Comparison of ENCODE assay signal across 19 cellular contexts in the genomic region with DNA sequence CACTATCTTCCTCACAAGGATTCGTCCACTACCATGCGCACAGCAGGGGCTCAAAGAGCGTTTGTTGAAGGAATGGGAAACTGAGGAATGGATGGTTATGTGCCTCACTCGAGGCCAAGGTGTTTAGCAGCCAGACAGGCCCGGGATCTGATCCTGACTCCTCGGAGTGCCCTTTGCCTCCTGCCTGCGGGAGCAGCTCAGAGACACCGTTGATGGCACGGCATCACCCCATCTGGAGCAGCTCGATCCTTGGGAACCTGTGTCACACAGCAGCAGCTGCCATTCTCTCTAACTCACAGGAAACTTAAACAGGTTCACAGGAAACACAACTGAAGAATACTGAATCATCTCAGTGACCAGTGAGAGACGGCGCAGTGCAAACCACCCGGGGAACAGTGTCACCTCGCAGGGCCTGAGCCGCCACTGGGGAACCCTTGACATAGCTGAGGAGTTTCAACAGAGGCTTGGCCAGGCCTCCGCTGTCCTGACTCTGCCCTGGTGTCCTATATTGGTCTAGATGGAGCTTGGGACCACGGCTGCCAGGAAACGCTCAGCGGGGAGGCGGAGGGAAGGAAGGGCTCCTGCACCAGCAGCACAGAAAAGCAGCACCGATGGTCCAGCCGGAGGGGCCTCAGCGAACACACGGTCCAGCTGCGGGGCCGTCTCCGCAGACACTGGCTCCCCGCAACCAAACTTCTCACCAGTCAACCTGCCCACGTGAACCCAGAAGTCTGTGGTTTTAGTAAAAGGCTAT.
DNase-seq lines count a peak whose midpoint lies in the region; FAIRE-seq and TF ChIP-seq lines count a peak whose summit lies in the region.
"Had no signal": no experiment of that assay in that cellular context is flagged by ENCODE, and none has a peak within 500 bp of the region (broad histone marks: within the 10 kb centered on the region; RNA-seq: fewer than 3 reads in every experiment).

No MANE protein-coding gene starts in this region.

- no peak for TF ChIP-seq POLR2A in spleen (IDR thresholded peaks at IDR 0.05)

- no peaks in the 10 kb centered on the region for H3K9me3 Mint-ChIP-seq in H9
- H3K9me3 Mint-ChIP-seq: CD8-positive, alpha-beta T cell had no signal

- peaks cover 16% of the 10 kb centered on the region for H3K27me3 Mint-ChIP-seq in H9 (ENCODE audit: low read depth)

- H3K56ac ChIP-seq in H9 (ENCODE audit: insufficient read length, low read depth, low read length), result no peak overlapping the region

- H3K4me3 ChIP-seq in BLaER1 (no peak overlapping the region), kidney (ENCODE audit: low read length in 2 of 2) (no peak overlapping the region), spleen (no peak overlapping the region)

- H3K4me3 Mint-ChIP-seq in H9, result no peak overlapping the region
- H3K4me3 Mint-ChIP-seq: B cell; CD14-positive monocyte; CD8-positive, alpha-beta T cell; HFFc6 had no signal

- H2AFZ ChIP-seq in H9 (ENCODE audit: low read length), result no peak overlapping the region

- H3K14ac ChIP-seq in H9 (ENCODE audit: insufficient read depth, low read length), result no peak overlapping the region; the same call in 1 of the 2 replicates

- H4K20me1 ChIP-seq in BLaER1 (no peaks in the 10 kb centered on the region; the same call in 1 of the 2 replicates), H9 (ENCODE audit: control insufficient read depth, insufficient read depth, insufficient read length) (no peaks in the 10 kb centered on the region)

- H3K27ac ChIP-seq in BLaER1, result no peak overlapping the region
- H3K27ac ChIP-seq in H9 (ENCODE audit: insufficient read length, low read depth, low read length), result no peak overlapping the region
- no peak overlapping the region for H3K27ac ChIP-seq in kidney (ENCODE audit: low read depth in 2 of 2, low read length in 2 of 2)
- H3K27ac ChIP-seq in spleen, result no peak overlapping the region

- no peaks in the 10 kb centered on the region for H3K79me1 ChIP-seq in H9 (ENCODE audit: insufficient read depth, low read depth, low read length, poor library complexity, severe bottlenecking)

- H4K5ac ChIP-seq in H9 (ENCODE audit: insufficient read length, low read depth, low read length), result no peak overlapping the region

- intact Hi-C loops in kidney (cut with DNase I), result no loop called here
- intact Hi-C loops in spleen (cut with DNase I; ENCODE audit: low total_unique reads), result no loop called here

- peak overlapping the region; percentile 13 for H3K18ac ChIP-seq in H9 (ENCODE audit: insufficient read length, low read depth, low read length)

- H3K4ac ChIP-seq in H9 (ENCODE audit: low read depth, low read length), result no peak overlapping the region

- H3K36me3 Mint-ChIP-seq in H9 (ENCODE audit: insufficient read depth in 1 of 3, low read depth in 3 of 3), result no peaks in the 10 kb centered on the region
- H3K36me3 Mint-ChIP-seq: CD14-positive monocyte; CD8-positive, alpha-beta T cell had no signal

- no peaks in the 10 kb centered on the region; a peak in 1 of 4 replicates for H3K4me1 Mint-ChIP-seq in H9
- H3K4me1 Mint-ChIP-seq: CD14-positive monocyte had no signal

- H3K27me3 ChIP-seq in BLaER1, result no peaks in the 10 kb centered on the region
- H3K27me3 ChIP-seq in H9 (ENCODE audit: insufficient read depth, low read length), result no peaks in the 10 kb centered on the region
- peaks cover 0 to 10% (median 0%) of the 10 kb centered on the region in 7 donors for H3K27me3 ChIP-seq in spleen (replicated peaks in 1 of 7)

- no peaks in the 10 kb centered on the region for H3K23me2 ChIP-seq in H9 (ENCODE audit: insufficient read length, low read depth, low read length, poor library complexity, severe bottlenecking)

- H3K79me2 ChIP-seq in H9 (ENCODE audit: insufficient read depth, low read length), result no peaks in the 10 kb centered on the region

- H2BK5ac ChIP-seq in H9 (ENCODE audit: insufficient read length, low read length), result no peak overlapping the region

- H2BK120ac ChIP-seq in H9 (ENCODE audit: low read depth, low read length, poor library complexity, severe bottlenecking), result no peak overlapping the region

- H3K4me2 ChIP-seq in BLaER1 (peak overlapping the region; percentile 43), H9 (ENCODE audit: insufficient read depth, insufficient read length, low read length) (no peak overlapping the region)

- H3K27ac Mint-ChIP-seq in H9, result no peak overlapping the region
- H3K27ac Mint-ChIP-seq: B cell; CD8-positive, alpha-beta T cell; HFFc6 had no signal

- DNase-seq in H9 (no peak), kidney (peak; percentile 49), spleen (peak; percentile 61), NCI-H1048 (lab: John Stamatoyannopoulos, UW) (no peak), glomerular visceral epithelial cell (ENCODE audit: extremely low spot score) (no peak)
- DNase-seq in activated naive CD4-positive, alpha-beta T cell treated with anti-CD3 and anti-CD28 coated beads, Interleukin-2, amount 50 U/mL, for 16 hours, result no peak
- DNase-seq: ACHN; CD8-positive, alpha-beta T cell; COR-L47; GF-D8; HCEC 1CT; HFFc6 had no signal

- no peak overlapping the region for H4K8ac ChIP-seq in H9 (replicated peaks; ENCODE audit: insufficient read length, low read depth, low read length)

- FAIRE-seq in kidney (lab: Jason Lieb, UNC), result no peak
- FAIRE-seq: D721Med, H1, HepG2, HTR-8/SVneo had no signal

- H4K91ac ChIP-seq in H9 (ENCODE audit: insufficient read length, low read depth, low read length), result no peak overlapping the region

- H2BK20ac ChIP-seq in H9 (ENCODE audit: low read depth, low read length, poor library complexity, severe bottlenecking), result no peak overlapping the region

- WGBS in H9 (ENCODE audit: extremely low coverage, insufficient read length, low lambda C conversion rate), result no CpG with 5 or more reads among the region's 29 CpGs
- 77 to 85% (median 81%) methylated on average over 25 to 29 of the region's 29 CpGs for WGBS in spleen, 5 donors

- H2BK15ac ChIP-seq in H9 (ENCODE audit: low read depth, low read length), result no peak overlapping the region

- no peak overlapping the region for H3T11ph ChIP-seq in H9 (ENCODE audit: low read length)

- H3K4me1 ChIP-seq in BLaER1, result peaks cover 48% of the 10 kb centered on the region
- no peaks in the 10 kb centered on the region for H3K4me1 ChIP-seq in H9 (ENCODE audit: insufficient read depth, low read length)
- no peaks in the 10 kb centered on the region for H3K4me1 ChIP-seq in kidney (ENCODE audit: control insufficient read depth in 1 of 2, insufficient read depth in 1 of 2, low read depth in 1 of 2, low read length in 2 of 2)
- H3K4me1 ChIP-seq in spleen, result no peaks in the 10 kb centered on the region

- no peaks in the 10 kb centered on the region for H3K36me3 ChIP-seq in BLaER1
- H3K36me3 ChIP-seq in kidney (ENCODE audit: control insufficient read depth in 1 of 2, insufficient read depth in 2 of 2, low read length in 2 of 2), result no peaks in the 10 kb centered on the region
- no peaks in the 10 kb centered on the region for H3K36me3 ChIP-seq in spleen

- H2AK5ac ChIP-seq in H9 (ENCODE audit: insufficient read length, low read length), result no peak overlapping the region

- H3K9ac ChIP-seq in BLaER1, result no peak overlapping the region
- no peak overlapping the region for H3K9ac ChIP-seq in H9 (ENCODE audit: extremely low read depth, insufficient read length, low read length)
- no peak overlapping the region for H3K9ac ChIP-seq in kidney (ENCODE audit: low read length in 2 of 2)

- H3K23ac ChIP-seq in H9 (ENCODE audit: insufficient read length, low read depth, low read length), result no peak overlapping the region

- no peak overlapping the region for H2BK12ac ChIP-seq in H9 (ENCODE audit: insufficient read length, low read depth, low read length)

- no peaks in the 10 kb centered on the region for H3K9me3 ChIP-seq in BLaER1
- no peaks in the 10 kb centered on the region for H3K9me3 ChIP-seq in H9 (ENCODE audit: control insufficient read depth, low read depth, low read length)
- H3K9me3 ChIP-seq in kidney (ENCODE audit: control insufficient read depth in 1 of 2, low read length in 2 of 2), result no peaks in the 10 kb centered on the region
- H3K9me3 ChIP-seq in spleen, result no peaks in the 10 kb centered on the region

- no peak for TF ChIP-seq CTCF in H9 (conservative IDR thresholded peaks at IDR 0.05)
- no peak for TF ChIP-seq CTCF in kidney (IDR thresholded peaks at IDR 0.05; ENCODE audit: borderline replicate concordance, extremely low read depth, insufficient read depth)
- no peak for TF ChIP-seq CTCF in spleen (IDR thresholded peaks at IDR 0.05 in 8 of 11, conservative IDR thresholded peaks at IDR 0.05 in 3 of 11)

Comparison
In these comparisons a context has a peak if more than half of its experiments do, and no peak if none do; other contexts are left out.
1. DNase-seq: peak in kidney (single experiment) and spleen (single experiment); none in H9 (single experiment), NCI-H1048 (single experiment), glomerular visceral epithelial cell (single experiment) and activated naive CD4-positive, alpha-beta T cell treated with anti-CD3 and anti-CD28 coated beads, Interleukin-2, amount 50 U/mL, for 16 hours (single experiment).